ENCODE assay signal across 8 cellular contexts in the genomic region with DNA sequence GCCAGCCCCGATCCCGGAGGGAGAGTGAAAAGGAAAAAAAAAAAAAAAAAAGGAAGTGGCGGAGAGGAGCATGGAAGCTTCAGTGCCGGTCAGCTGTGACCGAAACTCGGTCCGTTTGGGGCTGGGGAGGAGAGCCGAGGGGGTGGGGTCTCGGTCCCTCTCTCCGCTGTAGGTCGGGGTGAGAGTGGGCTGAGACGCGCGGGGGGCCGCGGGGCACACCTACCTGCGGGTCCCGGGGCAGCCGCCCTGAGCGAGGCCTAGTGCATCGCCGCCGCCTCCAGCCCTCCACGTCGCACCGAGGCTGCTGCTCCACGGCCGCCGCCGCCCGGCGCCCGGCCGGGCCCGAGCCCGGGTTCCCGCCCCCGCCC. TPM values are rescaled to one million over a fixed set of nuclear protein-coding genes. Genes with fewer than 3 reads are reported as not detected.
A peak's percentile ranks its signal among the peaks of the same experiment; 100 is the strongest.
DNase-seq lines count a peak whose midpoint lies in the region; ATAC-seq and TF ChIP-seq lines count a peak whose summit lies in the region.

No MANE protein-coding gene starts in this region.

- peak overlapping the region; percentile 93 for H3K9ac ChIP-seq in SK-N-SH
- H3K9ac ChIP-seq in duodenal mucosa (ENCODE audit: low read depth in 1 of 2, low read length in 2 of 2), result peak overlapping the region; percentile 67 to 81
- H3K9ac ChIP-seq in subcutaneous abdominal adipose tissue (ENCODE audit: low read length in 5 of 5), result peak overlapping the region; percentile 79 to 91 (median 88)

- ATAC-seq in GM19023 (IDR thresholded peaks at IDR 0.05; ENCODE audit: unreplicated experiment) (peak; percentile 63), HG03175 (IDR thresholded peaks at IDR 0.05; ENCODE audit: unreplicated experiment) (peak; percentile 66), memory B cell (ENCODE audit: low read depth) (peak; percentile 56), HG03378 (IDR thresholded peaks at IDR 0.05; ENCODE audit: unreplicated experiment) (no peak)

- H3K4me2 ChIP-seq in SK-N-SH, result peak overlapping the region; percentile 93

- no peaks in the 10 kb centered on the region for H3K9me3 ChIP-seq in SK-N-SH
- H3K9me3 ChIP-seq in duodenal mucosa (ENCODE audit: control insufficient read depth in 1 of 2, low read length in 2 of 2), result no peaks in the 10 kb centered on the region
- H3K9me3 ChIP-seq in subcutaneous abdominal adipose tissue (ENCODE audit: control insufficient read depth in 5 of 5, low read length in 5 of 5), result no peaks in the 10 kb centered on the region

- no peaks in the 10 kb centered on the region for H3K27me3 ChIP-seq in SK-N-SH (ENCODE audit: insufficient read depth)
- no peaks in the 10 kb centered on the region for H3K27me3 ChIP-seq in duodenal mucosa (ENCODE audit: control insufficient read depth in 1 of 2, insufficient read depth in 2 of 2, low read length in 2 of 2)
- H3K27me3 ChIP-seq in subcutaneous abdominal adipose tissue (ENCODE audit: control insufficient read depth in 5 of 5, insufficient read depth in 4 of 5, low read length in 5 of 5), result no peaks in the 10 kb centered on the region

- H3K36me3 ChIP-seq in SK-N-SH (replicated peaks in 1 of 2; ENCODE audit: control insufficient read depth in 1 of 2, insufficient read depth in 2 of 2, low read length in 1 of 2), result peaks cover 0 to 7% of the 10 kb centered on the region in 2 experiments
- H3K36me3 ChIP-seq in duodenal mucosa (ENCODE audit: control insufficient read depth in 1 of 2, insufficient read depth in 2 of 2, low read length in 2 of 2), result no peaks in the 10 kb centered on the region
- no peaks in the 10 kb centered on the region for H3K36me3 ChIP-seq in subcutaneous abdominal adipose tissue (ENCODE audit: control insufficient read depth in 5 of 5, insufficient read depth in 5 of 5, low read length in 5 of 5)

- WGBS in SK-N-SH (ENCODE audit: low lambda C conversion rate), result 3% methylated on average over 11 of the region's 38 CpGs

- H3F3A ChIP-seq in SK-N-SH (replicated peaks; ENCODE audit: insufficient read depth), result peaks cover 24% of the 10 kb centered on the region

- H3K36me3 Mint-ChIP-seq in memory B cell, result no peaks in the 10 kb centered on the region

- H3K4me3 ChIP-seq in SK-N-SH (ENCODE audit: low read depth in 2 of 2, low read length in 1 of 2) (peak overlapping the region; percentile 64 to 95), duodenal mucosa (ENCODE audit: low read depth in 1 of 2, low read length in 2 of 2) (peak overlapping the region; percentile 78 to 90), subcutaneous abdominal adipose tissue (ENCODE audit: low read depth in 1 of 5, low read length in 5 of 5) (peak overlapping the region; percentile 74 to 90 (median 82))

- peaks cover 4 to 25% of the 10 kb centered on the region in 2 experiments for H3K4me1 ChIP-seq in SK-N-SH (ENCODE audit: control insufficient read depth in 1 of 2, insufficient read depth in 2 of 2, low read depth in 1 of 2, low read length in 1 of 2)
- peaks cover 10 to 26% of the 10 kb centered on the region in 2 donors for H3K4me1 ChIP-seq in duodenal mucosa (ENCODE audit: control insufficient read depth in 1 of 2, insufficient read depth in 2 of 2, low read length in 2 of 2)
- peaks cover 0 to 36% (median 28%) of the 10 kb centered on the region in 5 donors for H3K4me1 ChIP-seq in subcutaneous abdominal adipose tissue (ENCODE audit: control insufficient read depth in 5 of 5, insufficient read depth in 5 of 5, low read length in 5 of 5)

- TF ChIP-seq CTCF in C4-2B (conservative IDR thresholded peaks at IDR 0.05) (no peak), SK-N-SH (IDR thresholded peaks at IDR 0.05) (no peak)

- no peaks in the 10 kb centered on the region for H3K9me2 ChIP-seq in SK-N-SH

- CTCF ChIA-PET in SK-N-SH (lab: Yijun Ruan, JAX), result interaction anchor here (1.0 kb wide), 1 partner anchor 18 kb away, joined by 3 read pairs; no protein-coding TSS in a partner anchor

- H3K27ac ChIP-seq in C4-2B (peak overlapping the region; percentile 96), SK-N-SH (ENCODE audit: low read depth in 2 of 2, low read length in 1 of 2) (peak overlapping the region; percentile 88), duodenal mucosa (ENCODE audit: low read depth, low read length) (peak overlapping the region; percentile 92), subcutaneous abdominal adipose tissue (ENCODE audit: low read depth, low read length) (peak overlapping the region; percentile 99)

- H3K4me1 Mint-ChIP-seq in memory B cell, result peaks cover 27% of the 10 kb centered on the region

- no peak for TF ChIP-seq RAD21 in SK-N-SH (IDR thresholded peaks at IDR 0.05; ENCODE audit: low read length)

- H3K27ac Mint-ChIP-seq in memory B cell, result peak overlapping the region; percentile 96

- peak overlapping the region; percentile 98 for H3K4me3 Mint-ChIP-seq in memory B cell

- H3K79me2 ChIP-seq in SK-N-SH (ENCODE audit: insufficient read depth), result peaks cover 50% of the 10 kb centered on the region

- POLR2A ChIA-PET in SK-N-SH (lab: Yijun Ruan, JAX), result interaction anchor here (0.9 kb wide), 1 partner anchor 177 kb away, joined by 3 read pairs; a partner anchor contains a TSS

- peaks cover 10% of the 10 kb centered on the region for H4K20me1 ChIP-seq in SK-N-SH (ENCODE audit: insufficient read depth)

- no peak for TF ChIP-seq EP300 in SK-N-SH (IDR thresholded peaks at IDR 0.05; ENCODE audit: borderline replicate concordance in 1 of 2, low read depth in 1 of 2, low read length in 1 of 2)

- no peak for DNase-seq in SK-N-SH
- peak in 1 of 2 donors; percentile 14 for DNase-seq in memory B cell (ENCODE audit: low spot score in 2 of 2)

- H2AFZ ChIP-seq in SK-N-SH (ENCODE audit: low read depth), result peak overlapping the region; percentile 87

- no peaks in the 10 kb centered on the region for H3K9me3 Mint-ChIP-seq in memory B cell

- no peaks in the 10 kb centered on the region for H3K27me3 Mint-ChIP-seq in memory B cell

TF ChIP-seq in SK-N-SH, 30 proteins besides CTCF, POLR2A, EP300 and RAD21:
- TF ChIP-seq FOXJ3 (CRISPR knock-in tag; IDR thresholded peaks at IDR 0.05), result no peak
- no peak for TF ChIP-seq NRF1 (IDR thresholded peaks at IDR 0.05; ENCODE audit: low read depth, low read length)
- TF ChIP-seq, protein P1, sequence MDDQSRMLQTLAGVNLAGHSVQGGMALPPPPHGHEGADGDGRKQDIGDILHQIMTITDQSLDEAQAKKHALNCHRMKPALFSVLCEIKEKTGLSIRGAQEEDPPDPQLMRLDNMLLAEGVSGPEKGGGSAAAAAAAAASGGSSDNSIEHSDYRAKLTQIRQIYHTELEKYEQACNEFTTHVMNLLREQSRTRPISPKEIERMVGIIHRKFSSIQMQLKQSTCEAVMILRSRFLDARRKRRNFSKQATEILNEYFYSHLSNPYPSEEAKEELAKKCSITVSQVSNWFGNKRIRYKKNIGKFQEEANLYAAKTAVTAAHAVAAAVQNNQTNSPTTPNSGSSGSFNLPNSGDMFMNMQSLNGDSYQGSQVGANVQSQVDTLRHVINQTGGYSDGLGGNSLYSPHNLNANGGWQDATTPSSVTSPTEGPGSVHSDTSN (IDR thresholded peaks at IDR 0.05), result no peak
- no peak for TF ChIP-seq NFIC (IDR thresholded peaks at IDR 0.05; ENCODE audit: borderline replicate concordance)
- TF ChIP-seq FOXM1 (IDR thresholded peaks at IDR 0.05; ENCODE audit: low read depth), result no peak
- TF ChIP-seq TAF1 (IDR thresholded peaks at IDR 0.05; ENCODE audit: borderline replicate concordance, low read depth, low read length), result 0 out of 2 replicates have a peak, but pooled peaks have one; percentile 26
- TF ChIP-seq RXRA (IDR thresholded peaks at IDR 0.05; ENCODE audit: borderline replicate concordance, low read depth), result no peak
- no peak for TF ChIP-seq CHD2 (IDR thresholded peaks at IDR 0.05; ENCODE audit: low read length, partially characterized antibody)
- 0 out of 2 replicates have a peak, but pooled peaks have one; percentile 39 for TF ChIP-seq SIN3A (IDR thresholded peaks at IDR 0.05; ENCODE audit: borderline replicate concordance, low read depth, low read length)
- TF ChIP-seq, protein P2, sequence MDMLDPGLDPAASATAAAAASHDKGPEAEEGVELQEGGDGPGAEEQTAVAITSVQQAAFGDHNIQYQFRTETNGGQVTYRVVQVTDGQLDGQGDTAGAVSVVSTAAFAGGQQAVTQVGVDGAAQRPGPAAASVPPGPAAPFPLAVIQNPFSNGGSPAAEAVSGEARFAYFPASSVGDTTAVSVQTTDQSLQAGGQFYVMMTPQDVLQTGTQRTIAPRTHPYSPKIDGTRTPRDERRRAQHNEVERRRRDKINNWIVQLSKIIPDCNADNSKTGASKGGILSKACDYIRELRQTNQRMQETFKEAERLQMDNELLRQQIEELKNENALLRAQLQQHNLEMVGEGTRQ (IDR thresholded peaks at IDR 0.05; ENCODE audit: borderline replicate concordance, low read depth, low read length), result no peak
- TF ChIP-seq RFX5 (IDR thresholded peaks at IDR 0.05; ENCODE audit: low read length), result no peak
- peak; percentile 72 for TF ChIP-seq MXI1 (IDR thresholded peaks at IDR 0.05; ENCODE audit: low read depth, low read length)
TF ChIP-seq in SK-N-SH: peak in this region for 3.

RNA-seq across cellular contexts. Expression of a gene that starts 0.5 kb away (rescaled TPM):
- polyA plus RNA-seq in SK-N-SH (2012; rRNA removed), result 5.3 and 8.0 TPM in 2 replicates
- polyA plus RNA-seq in SK-N-SH (2012; cell fraction: cytosol; rRNA removed), result 7.9 and 8.5 TPM in 2 replicates
- 4.8 and 13.6 TPM in 2 replicates for polyA plus RNA-seq in SK-N-SH (2012; cell fraction: nucleus; rRNA removed)
